Comparison of ENCODE assay signal across 1 cellular context in genomic region chr3:97764186-97765055, GRCh38.
A peak's percentile ranks its signal among the peaks of the same experiment; 100 is the strongest.
TF ChIP-seq lines count a peak whose summit lies in the region.

TSS of gene ARL6 (plus strand) at chr3:97764758. CDS start at chr3:97768108, 3,350 bp downstream.

TF ChIP-seq in HepG2, 621 proteins besides CTCF, POLR2A, EP300 and RAD21 (continued from another document and continues in another):
- TF ChIP-seq ZNF724P (CRISPR knock-in tag; IDR thresholded peaks at IDR 0.05; ENCODE audit: borderline replicate concordance) (no peak), FLYWCH1 (CRISPR knock-in tag; IDR thresholded peaks at IDR 0.05) (no peak), RBAK (CRISPR knock-in tag; IDR thresholded peaks at IDR 0.05) (0 out of 2 replicates have a peak, but pooled peaks have one; percentile 9), TEAD2 (CRISPR knock-in tag; IDR thresholded peaks at IDR 0.05) (no peak), ZNF75D (CRISPR knock-in tag; IDR thresholded peaks at IDR 0.05; ENCODE audit: borderline replicate concordance) (no peak), ZNF414 (CRISPR knock-in tag; IDR thresholded peaks at IDR 0.05) (0 out of 2 replicates have a peak, but pooled peaks have one; percentile 4), ZNF567 (CRISPR knock-in tag; IDR thresholded peaks at IDR 0.05; ENCODE audit: borderline replicate concordance) (no peak), ZNF720 (CRISPR knock-in tag; IDR thresholded peaks at IDR 0.05) (no peak), ZNF276 (CRISPR knock-in tag; IDR thresholded peaks at IDR 0.05; ENCODE audit: low read depth) (no peak), ONECUT2 (CRISPR knock-in tag; IDR thresholded peaks at IDR 0.05) (no peak), XBP1 (CRISPR knock-in tag; IDR thresholded peaks at IDR 0.05) (0 out of 2 replicates have a peak, but pooled peaks have one; percentile 65), ZBTB42 (CRISPR knock-in tag; IDR thresholded peaks at IDR 0.05) (no peak; the same call in 1 of the 2 replicates), ZNF766 (CRISPR knock-in tag; IDR thresholded peaks at IDR 0.05; ENCODE audit: borderline replicate concordance) (no peak), SNAPC4 (CRISPR knock-in tag; IDR thresholded peaks at IDR 0.05) (peak; percentile 89; the same call in 1 of the 2 replicates), PRMT3 (CRISPR knock-in tag; IDR thresholded peaks at IDR 0.05; ENCODE audit: borderline replicate concordance, low read depth) (no peak), RARA (CRISPR knock-in tag; IDR thresholded peaks at IDR 0.05) (no peak), RERE (CRISPR knock-in tag; IDR thresholded peaks at IDR 0.05; ENCODE audit: low read depth) (0 out of 2 replicates have a peak, but pooled peaks have one; percentile 40), MTA3 (CRISPR knock-in tag; IDR thresholded peaks at IDR 0.05) (no peak), ZMYM2 (CRISPR knock-in tag; IDR thresholded peaks at IDR 0.05) (0 out of 2 replicates have a peak, but pooled peaks have one; percentile 63), ADNP (CRISPR knock-in tag; IDR thresholded peaks at IDR 0.05) (no peak), ZNF446 (CRISPR knock-in tag; IDR thresholded peaks at IDR 0.05) (no peak), HNF1B (CRISPR knock-in tag; IDR thresholded peaks at IDR 0.05) (no peak; the same call in 1 of the 2 replicates), HNRNPH1 (optimal IDR thresholded peaks at IDR 0.05; ENCODE audit: low read depth, low read length) (no peak), AGO2 (optimal IDR thresholded peaks at IDR 0.05; ENCODE audit: low read depth, low read length) (no peak), ZFP82 (CRISPR knock-in tag; IDR thresholded peaks at IDR 0.05; ENCODE audit: borderline replicate concordance) (peak; percentile 88; the same call in 1 of the 2 replicates), NCOA2 (CRISPR knock-in tag; IDR thresholded peaks at IDR 0.05) (no peak), ZBTB4 (CRISPR knock-in tag; IDR thresholded peaks at IDR 0.05; ENCODE audit: borderline replicate concordance) (no peak), POLR2AphosphoS2 (IDR thresholded peaks at IDR 0.05; ENCODE audit: low read depth, low read length) (no peak), ELF3 (CRISPR knock-in tag; IDR thresholded peaks at IDR 0.05) (peak; percentile 32; the same call in 1 of the 2 replicates), ISL2 (CRISPR knock-in tag; IDR thresholded peaks at IDR 0.05) (peak; percentile 35; the same call in 1 of the 2 replicates), RBM39 (IDR thresholded peaks at IDR 0.05; ENCODE audit: low read depth, low read length, poor library complexity, severe bottlenecking) (peak; percentile 40), ZNF563 (CRISPR knock-in tag; IDR thresholded peaks at IDR 0.05) (no peak), ATF7 (IDR thresholded peaks at IDR 0.05) (no peak), ATF7 (CRISPR knock-in tag; IDR thresholded peaks at IDR 0.05) (no peak), FOXP4 (CRISPR knock-in tag; IDR thresholded peaks at IDR 0.05) (peak; percentile 47), ZNF12 (CRISPR knock-in tag; IDR thresholded peaks at IDR 0.05) (no peak), REPIN1 (CRISPR knock-in tag; IDR thresholded peaks at IDR 0.05; ENCODE audit: borderline replicate concordance, low read depth) (peak; percentile 21; the same call in 1 of the 2 replicates), SETDB1 (CRISPR knock-in tag; IDR thresholded peaks at IDR 0.05; ENCODE audit: borderline replicate concordance) (no peak), ARHGAP35 (CRISPR knock-in tag; IDR thresholded peaks at IDR 0.05; ENCODE audit: borderline replicate concordance) (no peak; the same call in 1 of the 2 replicates), ZNF572 (CRISPR knock-in tag; IDR thresholded peaks at IDR 0.05) (no peak), YEATS4 (CRISPR knock-in tag; IDR thresholded peaks at IDR 0.05; ENCODE audit: borderline replicate concordance) (peak; percentile 59; the same call in 1 of the 2 replicates), SIX1 (CRISPR knock-in tag; IDR thresholded peaks at IDR 0.05; ENCODE audit: borderline replicate concordance) (no peak)
